30 cellular contexts compared by ENCODE assay signal in genomic region chr4:121376541-121376940, GRCh38. TPM values are rescaled to one million over a fixed set of nuclear protein-coding genes. Genes with fewer than 3 reads are reported as not detected.
"Had no signal": no experiment of that assay in that cellular context is flagged by ENCODE, and none has a peak within 500 bp of the region (broad histone marks: within the 10 kb centered on the region; RNA-seq: fewer than 3 reads in every experiment).

No MANE protein-coding gene starts in this region.

- H3K27ac Mint-ChIP-seq: naive thymus-derived CD8-positive, alpha-beta T cell; nephron progenitor cell; stimulated activated naive CD8-positive, alpha-beta T cell treated with anti-CD3 and anti-CD28 coated beads, Interleukin-15, amount 100 ng/mL, for 72 hours had no signal

- H3K27me3 ChIP-seq: right atrium auricular region had no signal

- H3K36me3 ChIP-seq: esophagus muscularis mucosa, gastroesophageal sphincter, heart left ventricle, prostate gland, right atrium auricular region, suprapubic skin had no signal

- H3K27ac ChIP-seq: dorsolateral prefrontal cortex, epithelial cell of prostate, esophagus muscularis mucosa, foreskin keratinocyte, gastroesophageal sphincter, heart left ventricle, hepatocyte, prostate gland, right atrium auricular region, suprapubic skin had no signal

- DNase-seq: dorsolateral prefrontal cortex; effector CD4-positive, alpha-beta T cell; foreskin keratinocyte; heart left ventricle; left colon; left ventricle myocardium superior; mesendoderm; midbrain; naive thymus-derived CD8-positive, alpha-beta T cell; nephron progenitor cell; nucleus accumbens; stimulated activated CD4-positive, alpha-beta T cell treated with anti-CD3 and anti-CD28 coated beads, Interleukin-12 subunit alpha, Interleukin-12 subunit beta, amount 100 ng/mL, for 4 hours; stimulated activated CD4-positive, alpha-beta T cell treated with anti-CD3 and anti-CD28 coated beads, Interleukin-1b, Interleukin-23, amount 100 ng/mL, for 48 hours; stimulated activated CD4-positive, alpha-beta T cell treated with anti-CD3 and anti-CD28 coated beads, Interleukin-4, amount 100 ng/mL, for 1 hour; stimulated activated CD8-positive, alpha-beta memory T cell treated with anti-CD3 and anti-CD28 coated beads, Interleukin-4, amount 100 ng/mL, for 48 hours; stimulated activated naive CD4-positive, alpha-beta T cell; stimulated activated naive CD8-positive, alpha-beta T cell treated with anti-CD3 and anti-CD28 coated beads, Interleukin-15, amount 100 ng/mL, for 72 hours; trophoblast cell had no signal

- H3K4me3 Mint-ChIP-seq: naive thymus-derived CD8-positive, alpha-beta T cell; nephron progenitor cell; stimulated activated naive CD8-positive, alpha-beta T cell treated with anti-CD3 and anti-CD28 coated beads, Interleukin-15, amount 100 ng/mL, for 72 hours had no signal

- H3K9me3 ChIP-seq: esophagus muscularis mucosa, gastroesophageal sphincter, heart left ventricle, prostate gland, right atrium auricular region, suprapubic skin had no signal

- ATAC-seq: foreskin keratinocyte; gastroesophageal sphincter; heart left ventricle; left colon; left ventricle myocardium superior; naive thymus-derived CD8-positive, alpha-beta T cell; sciatic nerve; stimulated activated naive CD8-positive, alpha-beta T cell treated with anti-CD3 and anti-CD28 coated beads, Interleukin-15, amount 100 ng/mL, for 72 hours had no signal

- H3K4me3 ChIP-seq: dorsolateral prefrontal cortex, esophagus muscularis mucosa, gastroesophageal sphincter, heart left ventricle, hepatocyte, prostate gland, right atrium auricular region, smooth muscle cell, suprapubic skin had no signal

- H3K4me1 ChIP-seq: prostate gland had no signal

- H3K9me3 Mint-ChIP-seq: naive thymus-derived CD8-positive, alpha-beta T cell; nephron progenitor cell; stimulated activated naive CD8-positive, alpha-beta T cell treated with anti-CD3 and anti-CD28 coated beads, Interleukin-15, amount 100 ng/mL, for 72 hours had no signal

RNA-seq across cellular contexts. Expression of gene QRFPR, which starts 4.3 kb away (rescaled TPM):
- total RNA-seq: fibroblast of lung; left colon; myocyte; naive thymus-derived CD8-positive, alpha-beta T cell; osteocyte; sciatic nerve; smooth muscle cell; suprapubic skin had no signal
- polyA plus RNA-seq: fibroblast of lung; hepatocyte; naive thymus-derived CD8-positive, alpha-beta T cell; smooth muscle cell had no signal
